In the genomic region with DNA sequence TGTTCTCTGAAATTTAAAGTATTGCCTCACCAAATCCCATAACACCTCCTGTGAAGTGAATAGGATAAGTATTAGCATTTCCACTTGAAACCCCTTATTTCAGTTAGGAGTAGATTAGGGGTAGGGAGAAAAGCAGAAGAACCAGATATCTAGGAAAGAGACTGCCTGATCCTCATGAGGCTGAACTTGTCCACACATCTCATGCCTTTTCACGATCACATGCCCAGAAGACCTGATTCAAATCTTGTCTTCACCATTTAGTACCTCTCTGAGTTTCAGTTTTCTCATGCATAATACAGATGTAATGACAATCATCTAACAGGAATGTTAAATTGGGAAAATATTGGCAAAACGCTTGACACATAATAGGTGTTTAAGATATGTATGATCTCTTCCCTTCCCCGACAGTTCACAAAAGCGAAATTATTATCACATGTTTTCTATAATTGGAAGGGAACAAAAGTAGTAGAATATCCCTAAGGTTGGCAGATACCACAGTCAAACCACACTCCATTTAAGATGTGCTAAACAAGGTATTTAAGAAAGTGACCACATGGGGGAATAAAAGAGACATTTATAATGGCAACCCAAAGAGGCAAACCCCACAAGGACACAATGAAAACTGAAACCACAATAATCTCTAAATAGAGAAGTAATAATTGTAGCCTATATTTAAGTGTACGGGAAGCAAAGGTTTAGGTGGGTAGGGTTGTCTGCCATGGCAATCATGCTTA, we compare ENCODE assay signal across 7 cellular contexts. TPM values are rescaled to one million over a fixed set of nuclear protein-coding genes. Genes with fewer than 3 reads are reported as not detected.
DNase-seq lines count a peak whose midpoint lies in the region; ATAC-seq and TF ChIP-seq lines count a peak whose summit lies in the region.

No MANE protein-coding gene starts in this region.

- TF ChIP-seq CTCF in brain microvascular endothelial cell (IDR thresholded peaks at IDR 0.05; ENCODE audit: low read depth, low read length, missing control alignments) (no peak), heart right ventricle (IDR thresholded peaks at IDR 0.05) (peak in 1 of 9 donors; percentile 7)

- intact Hi-C loops in heart right ventricle (cut with DNase I) = no loop called here

- in situ Hi-C loops in brain microvascular endothelial cell (cut with HindIII; ENCODE audit: low pct_ligation_motif_present, low sequenced_read_pairs) = no loop called here

- peaks cover 0 to 73% (median 0%) of the 10 kb centered on the region in 9 donors for H3K4me1 ChIP-seq in heart right ventricle

- ATAC-seq in GM19023 (IDR thresholded peaks at IDR 0.05; ENCODE audit: unreplicated experiment) = peak; percentile 59
- peak; percentile 65 for ATAC-seq in HG02759 (IDR thresholded peaks at IDR 0.05; ENCODE audit: unreplicated experiment)
- ATAC-seq in heart right ventricle = no peak

- H3K4me3 ChIP-seq in brain microvascular endothelial cell (ENCODE audit: low read depth, low read length) (no peak overlapping the region), heart right ventricle (no peak overlapping the region)

- H3K27ac ChIP-seq in brain microvascular endothelial cell (no peak overlapping the region), heart right ventricle (peak overlapping the region in 1 of 10 donors; percentile 15)

- WGBS in heart right ventricle, 2 donors = 86 to 89% methylated on average over 5 of the region's 5 CpGs

- DNase-seq in NCI-H146 treated with DMSO at 0.1 percent for 48 hours (lab: John Stamatoyannopoulos, UW; ENCODE audit: unreplicated experiment) (peak; percentile 14), myocyte (ENCODE audit: low read depth) (peak; percentile 12), brain microvascular endothelial cell (no peak), heart right ventricle (no peak)
- DNase-seq in activated naive CD4-positive, alpha-beta T cell treated with anti-CD3 and anti-CD28 coated beads, Interleukin-2, amount 50 U/mL, for 16 hours = no peak

- no peaks in the 10 kb centered on the region for H3K36me3 ChIP-seq in brain microvascular endothelial cell (replicated peaks)
- no peaks in the 10 kb centered on the region for H3K36me3 ChIP-seq in heart right ventricle

- no peaks in the 10 kb centered on the region for H3K27me3 ChIP-seq in brain microvascular endothelial cell (replicated peaks)
- H3K27me3 ChIP-seq in heart right ventricle = no peaks in the 10 kb centered on the region

- H3K9me3 ChIP-seq in heart right ventricle = no peaks in the 10 kb centered on the region

RNA-seq across cellular contexts. Expression of gene GFI1, which starts 25.2 kb away (rescaled TPM):
- total RNA-seq in myocyte (0.10 and 0.29 TPM in 2 replicates), heart right ventricle (1 to 10 TPM in 1 of 10 donors, under 1 TPM in 6, not detected in 3; 0.10 to 1.3 (median 0.18) TPM)
- 0.06 TPM for polyA plus RNA-seq in myocyte (2012)
- under 1 TPM; 0.09 to 0.15 TPM for polyA plus RNA-seq in heart right ventricle

Comparison
In these comparisons a context has a peak if more than half of its experiments do, and no peak if none do; other contexts are left out.
1. ATAC-seq: peak in GM19023 (single experiment) and HG02759 (single experiment); none in heart right ventricle (0 of 8).
2. DNase-seq: peak in NCI-H146 treated with DMSO at 0.1 percent for 48 hours (single experiment) and myocyte (single experiment); none in activated naive CD4-positive, alpha-beta T cell treated with anti-CD3 and anti-CD28 coated beads, Interleukin-2, amount 50 U/mL, for 16 hours (single experiment), brain microvascular endothelial cell (single experiment) and heart right ventricle (0 of 2).